Comparison of ENCODE assay signal across 16 cellular contexts in genomic region chr1:29856663-29857224, GRCh38.
DNase-seq lines count a peak whose midpoint lies in the region; ATAC-seq and TF ChIP-seq lines count a peak whose summit lies in the region.
"Had no signal": no experiment of that assay in that cellular context is flagged by ENCODE, and none has a peak within 500 bp of the region (broad histone marks: within the 10 kb centered on the region; RNA-seq: fewer than 3 reads in every experiment).

No MANE protein-coding gene starts in this region.

- peaks cover 0 to 15% of the 10 kb centered on the region in 2 donors for H3K4me1 ChIP-seq in right atrium auricular region
- H3K4me1 ChIP-seq in neural progenitor cell, result no peaks in the 10 kb centered on the region
- H3K4me1 ChIP-seq in foreskin keratinocyte, result no peaks in the 10 kb centered on the region

- H3K27me3 Mint-ChIP-seq in neural progenitor cell (ENCODE audit: insufficient read depth, low read depth) (peaks cover 8% of the 10 kb centered on the region), immature natural killer cell (ENCODE audit: low read depth in 3 of 3) (peaks cover 2 to 10% (median 6%) of the 10 kb centered on the region in 3 donors)

- no peak overlapping the region for H3K9ac ChIP-seq in neural progenitor cell
- H3K9ac ChIP-seq: BLaER1 treated with 17β-estradiol and CSF1 and Interleukin-3, amounts not matched to agents 10 nM and 100 nM had no signal

- H3K36me3 ChIP-seq in right atrium auricular region (no peaks in the 10 kb centered on the region), neural progenitor cell (no peaks in the 10 kb centered on the region)

- no peaks in the 10 kb centered on the region for H3F3A ChIP-seq in neural progenitor cell (ENCODE audit: low read depth)

- no peak overlapping the region for H2AFZ ChIP-seq in neural progenitor cell (replicated peaks)

- H3K27ac Mint-ChIP-seq in neural progenitor cell (peak overlapping the region; percentile 93), immature natural killer cell (no peak overlapping the region)
- H3K27ac Mint-ChIP-seq: CD8-positive, alpha-beta memory T cell had no signal

- in situ Hi-C loops in astrocyte of the spinal cord (cut with HindIII; ENCODE audit: low sequenced_read_pairs), result no loop called here

- DNase-seq in left cardiac atrium, result no peak
- DNase-seq in right atrium auricular region (ENCODE audit: low spot score), result no peak
- DNase-seq in astrocyte of the spinal cord (ENCODE audit: low read depth, low spot score), result peak; percentile 2
- peak; percentile 7 for DNase-seq in neural progenitor cell (ENCODE audit: low spot score)
- DNase-seq in ureter (ENCODE audit: low spot score), result peak; percentile 39
- DNase-seq in immature natural killer cell, result no peak
- DNase-seq in activated CD4-positive, alpha-beta T cell treated with anti-CD3 and anti-CD28 coated beads, Interleukin-2, amount 50 U/mL, for 1 hour, result no peak
- no peak for DNase-seq in foreskin keratinocyte
- DNase-seq: CD8-positive, alpha-beta memory T cell; DMS79; NCI-H1930; NCI-H2171; NCI-H748 treated with DMSO at 0.1 percent for 48 hours had no signal

- no peak overlapping the region for H3K27ac ChIP-seq in right atrium auricular region
- no peak overlapping the region for H3K27ac ChIP-seq in neural progenitor cell
- no peak overlapping the region for H3K27ac ChIP-seq in foreskin keratinocyte
- H3K27ac ChIP-seq: BLaER1 treated with 17β-estradiol and CSF1 and Interleukin-3, amounts not matched to agents 10 nM and 100 nM; RWPE1 had no signal

- no peak overlapping the region for H3K4me3 Mint-ChIP-seq in neural progenitor cell
- no peak overlapping the region for H3K4me3 Mint-ChIP-seq in immature natural killer cell
- H3K4me3 Mint-ChIP-seq: CD8-positive, alpha-beta memory T cell had no signal

- intact Hi-C loops in left cardiac atrium (cut with DNase I), result no loop called here

- no peak overlapping the region for H3K4me2 ChIP-seq in neural progenitor cell

- ATAC-seq in left cardiac atrium (peak; percentile 34 to 35), foreskin keratinocyte (no peak)
- ATAC-seq: K562 had no signal

- no peaks in the 10 kb centered on the region for H4K20me1 ChIP-seq in neural progenitor cell (ENCODE audit: low read depth)
- H4K20me1 ChIP-seq: BLaER1 treated with 17β-estradiol and CSF1 and Interleukin-3, amounts not matched to agents 10 nM and 100 nM had no signal

- TF ChIP-seq CTCF in right atrium auricular region (IDR thresholded peaks at IDR 0.05), result no peak
- no peak for TF ChIP-seq CTCF in astrocyte of the spinal cord (IDR thresholded peaks at IDR 0.05; ENCODE audit: low read depth, low read length)
- no peak for TF ChIP-seq CTCF in neural progenitor cell (IDR thresholded peaks at IDR 0.05)
- TF ChIP-seq CTCF in foreskin keratinocyte (conservative IDR thresholded peaks at IDR 0.05), result no peak

- H3K4me3 ChIP-seq in right atrium auricular region (no peak overlapping the region), astrocyte of the spinal cord (ENCODE audit: low read depth, low read length) (no peak overlapping the region), neural progenitor cell (no peak overlapping the region)
- H3K4me3 ChIP-seq: BLaER1 treated with 17β-estradiol and CSF1 and Interleukin-3, amounts not matched to agents 10 nM and 100 nM; K562 had no signal

- H3K9me3 Mint-ChIP-seq in neural progenitor cell (peaks cover 8% of the 10 kb centered on the region), immature natural killer cell (peaks cover 0 to 5% (median 0%) of the 10 kb centered on the region in 6 donors)

- H3K27me3 ChIP-seq in right atrium auricular region (no peaks in the 10 kb centered on the region), neural progenitor cell (no peaks in the 10 kb centered on the region), foreskin keratinocyte (no peaks in the 10 kb centered on the region)

- no peaks in the 10 kb centered on the region for H3K79me2 ChIP-seq in neural progenitor cell (ENCODE audit: low read depth)

- H3K4me1 Mint-ChIP-seq in neural progenitor cell (peaks cover 55% of the 10 kb centered on the region), immature natural killer cell (peaks cover 0 to 7% of the 10 kb centered on the region in 2 donors)
- H3K4me1 Mint-ChIP-seq: CD8-positive, alpha-beta memory T cell had no signal

- H3K9me3 ChIP-seq in right atrium auricular region (peaks cover 0 to 13% of the 10 kb centered on the region in 2 donors), neural progenitor cell (ENCODE audit: low read depth) (no peaks in the 10 kb centered on the region)

- no peaks in the 10 kb centered on the region for H3K36me3 Mint-ChIP-seq in neural progenitor cell
- H3K36me3 Mint-ChIP-seq in immature natural killer cell, result no peaks in the 10 kb centered on the region
- H3K36me3 Mint-ChIP-seq: CD8-positive, alpha-beta memory T cell had no signal

Comparison
In these comparisons a context has a peak if more than half of its experiments do, and no peak if none do; other contexts are left out.
1. DNase-seq: peak in astrocyte of the spinal cord (single experiment), neural progenitor cell (single experiment) and ureter (single experiment); none in left cardiac atrium (single experiment), right atrium auricular region (single experiment), immature natural killer cell (0 of 3), activated CD4-positive, alpha-beta T cell treated with anti-CD3 and anti-CD28 coated beads, Interleukin-2, amount 50 U/mL, for 1 hour (single experiment) and foreskin keratinocyte (0 of 2).